Comparison of ENCODE assay signal across 8 cellular contexts in genomic region chr13:40116008-40116407, GRCh38.
A peak's percentile ranks its signal among the peaks of the same experiment; 100 is the strongest.
DNase-seq lines count a peak whose midpoint lies in the region; ATAC-seq and TF ChIP-seq lines count a peak whose summit lies in the region.

No MANE protein-coding gene starts in this region.

- no peaks in the 10 kb centered on the region for H3K79me2 ChIP-seq in GM23338 (replicated peaks; ENCODE audit: insufficient read depth)

- peaks cover 0 to 7% of the 10 kb centered on the region in 2 donors for H3K9me3 ChIP-seq in left lung
- H3K9me3 ChIP-seq in upper lobe of right lung, result no peaks in the 10 kb centered on the region

- peaks cover 3% of the 10 kb centered on the region; the same call in 1 of the 3 replicates for H3K9me3 Mint-ChIP-seq in GM23338

- H3K27ac Mint-ChIP-seq in GM23338, result 0 out of 2 replicates have a peak overlapping the region, but pooled peaks have one; percentile 5

- H3K27me3 Mint-ChIP-seq in GM23338 (ENCODE audit: insufficient read depth, low read depth, poor library complexity), result peaks cover 4% of the 10 kb centered on the region

- H3K4me2 ChIP-seq in GM23338, result no peak overlapping the region

- H3K9me2 ChIP-seq in GM23338 (ENCODE audit: insufficient read depth), result no peaks in the 10 kb centered on the region

- intact Hi-C loops in left lung (cut with DNase I) (no loop called here), upper lobe of right lung (cut with DNase I) (no loop called here)

- ATAC-seq in GM23338 (no peak), left lung (peak; percentile 51), upper lobe of right lung (peak; percentile 71)

- H3K27me3 ChIP-seq in GM23338 (ENCODE audit: insufficient read depth) (no peaks in the 10 kb centered on the region), left lung (no peaks in the 10 kb centered on the region), upper lobe of right lung (no peaks in the 10 kb centered on the region)

- 0 out of 2 replicates have a peak overlapping the region, but pooled peaks have one; percentile 8 for H2AFZ ChIP-seq in GM23338

- TF ChIP-seq CTCF in GM23338 (conservative IDR thresholded peaks at IDR 0.05; ENCODE audit: low read depth in 2 of 2) (no peak), left lung (IDR thresholded peaks at IDR 0.05) (no peak), upper lobe of right lung (IDR thresholded peaks at IDR 0.05) (no peak)

- H3K36me3 ChIP-seq in GM23338 (ENCODE audit: insufficient read depth) (no peaks in the 10 kb centered on the region), left lung (no peaks in the 10 kb centered on the region), upper lobe of right lung (no peaks in the 10 kb centered on the region)

- H3K4me1 Mint-ChIP-seq in GM23338, result peaks cover 7% of the 10 kb centered on the region; the same call in 2 of the 3 replicates

- no peaks in the 10 kb centered on the region for H3F3A ChIP-seq in GM23338 (replicated peaks; ENCODE audit: low read depth)

- H4K20me1 ChIP-seq in GM23338 (replicated peaks; ENCODE audit: insufficient read depth), result no peaks in the 10 kb centered on the region

- H3K4me3 Mint-ChIP-seq in GM23338, result no peak overlapping the region

- H3K27ac ChIP-seq in GM23338 (ENCODE audit: low read depth), result no peak overlapping the region
- peak overlapping the region; percentile 4 to 55 for H3K27ac ChIP-seq in left lung
- H3K27ac ChIP-seq in upper lobe of right lung, result peak overlapping the region; percentile 40

- peak; percentile 85 for DNase-seq in COLO829 (ENCODE audit: low spot score)
- DNase-seq in GM23338 (ENCODE audit: low spot score), result peak; percentile 5
- DNase-seq in OCI-M1 (lab: John Stamatoyannopoulos, UW), result peak; percentile 87
- peak; percentile 84 for DNase-seq in brain pericyte (ENCODE audit: low read depth, low spot score)
- peak in 1 of 2 donors; percentile 45 for DNase-seq in left lung
- no peak for DNase-seq in upper lobe of right lung
- DNase-seq in NCI-H146 (lab: John Stamatoyannopoulos, UW), result no peak
- no peak for DNase-seq in SK-N-DZ (ENCODE audit: low spot score)

- H3K4me1 ChIP-seq in GM23338 (ENCODE audit: insufficient read depth) (no peaks in the 10 kb centered on the region), left lung (no peaks in the 10 kb centered on the region), upper lobe of right lung (peaks cover 4% of the 10 kb centered on the region)

- H3K4me3 ChIP-seq in GM23338 (no peak overlapping the region), left lung (no peak overlapping the region), upper lobe of right lung (no peak overlapping the region)

- no peaks in the 10 kb centered on the region for H3K36me3 Mint-ChIP-seq in GM23338 (ENCODE audit: low read depth)

TF ChIP-seq in GM23338, 12 proteins besides CTCF, POLR2A, EP300 and RAD21:
- TF ChIP-seq JUNB (IDR thresholded peaks at IDR 0.05; ENCODE audit: unreplicated experiment), result no peak
- no peak for TF ChIP-seq NANOG (IDR thresholded peaks at IDR 0.05; ENCODE audit: borderline replicate concordance)
- TF ChIP-seq EZH2 (IDR thresholded peaks at IDR 0.05; ENCODE audit: low read depth, unreplicated experiment), result no peak
TF ChIP-seq in GM23338: peak in this region for 0.

Comparison
In these comparisons a context has a peak if more than half of its experiments do, and no peak if none do; other contexts are left out.
1. DNase-seq: peak in COLO829 (single experiment), GM23338 (single experiment), OCI-M1 (single experiment) and brain pericyte (single experiment); none in upper lobe of right lung (single experiment), NCI-H146 (single experiment) and SK-N-DZ (single experiment).